In the genomic region with DNA sequence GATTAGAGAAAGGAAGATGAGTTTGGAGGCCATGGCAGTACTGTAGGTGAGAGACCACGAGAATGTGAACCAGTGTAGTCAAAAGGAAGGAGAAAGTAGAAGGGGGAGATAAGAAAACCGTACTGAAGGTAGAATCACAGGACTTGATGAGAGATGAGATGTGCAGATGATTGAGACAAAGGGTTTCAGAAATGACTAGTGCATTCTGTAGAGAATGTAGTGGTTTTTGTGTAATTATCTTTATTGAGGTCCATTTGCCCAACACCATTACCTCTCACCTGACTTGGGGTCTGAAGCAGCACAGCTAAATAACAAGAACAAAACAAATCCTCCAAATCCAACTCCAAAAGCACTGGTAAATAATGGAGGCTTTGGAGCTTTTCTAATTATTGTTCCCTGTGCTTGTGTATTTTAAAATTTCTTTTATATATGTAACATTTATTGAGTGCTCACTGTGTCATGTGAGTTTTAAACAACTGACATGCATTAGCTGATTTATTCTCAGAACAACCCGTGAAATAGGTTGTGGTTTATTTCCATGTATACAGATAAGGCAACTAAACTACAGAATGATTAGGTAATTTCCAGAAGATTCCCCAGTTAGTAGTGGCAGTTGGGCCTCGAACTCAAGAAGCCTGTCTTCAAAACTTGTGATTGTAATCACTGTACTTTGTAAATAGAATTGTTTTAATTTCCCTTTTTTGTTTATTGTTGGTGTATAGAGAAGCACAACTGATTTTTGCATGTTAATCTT, we compare ENCODE assay signal across 17 cellular contexts.
"Had no signal": no experiment of that assay in that cellular context is flagged by ENCODE, and none has a peak within 500 bp of the region (broad histone marks: within the 10 kb centered on the region; RNA-seq: fewer than 3 reads in every experiment).

No MANE protein-coding gene starts in this region.

- H3K27ac Mint-ChIP-seq: activated B cell treated with CpG ODN at 0.5 μM for 24 hours; activated naive CD4-positive, alpha-beta T cell treated with anti-CD3 and anti-CD28 coated beads, Interleukin-2, amount 50 U/mL, for 72 hours; natural killer cell had no signal

- H3K36me3 Mint-ChIP-seq: mesothelial cell of epicardium, natural killer cell had no signal

- H3K9me3 ChIP-seq: gastrocnemius medialis had no signal

- ATAC-seq: activated naive CD4-positive, alpha-beta T cell treated with anti-CD3 and anti-CD28 coated beads, Interleukin-2, amount 50 U/mL, for 72 hours; gastrocnemius medialis; natural killer cell had no signal

- H3K27ac ChIP-seq: coronary artery, esophagus muscularis mucosa, gastrocnemius medialis, left ventricle myocardium inferior, tibial nerve had no signal

- DNase-seq: activated B cell treated with CpG ODN at 0.5 μM for 24 hours; activated CD4-positive, alpha-beta T cell treated with anti-CD3 and anti-CD28 coated beads for 4 hours; amygdala; cerebellar nuclear complex; gastrocnemius medialis; hippocampal formation; left ventricle myocardium inferior; natural killer cell; retina; stimulated activated CD4-positive, alpha-beta T cell treated with anti-CD3 and anti-CD28 coated beads, Interleukin-4, amount 100 ng/mL, for 1 hour; stimulated activated naive CD4-positive, alpha-beta T cell treated with Interleukin-2 at 50 U/mL for 16 hours; T1000 had no signal

- H3K4me3 Mint-ChIP-seq: activated B cell treated with CpG ODN at 0.5 μM for 24 hours, mesothelial cell of epicardium, natural killer cell had no signal

- H3K9me3 Mint-ChIP-seq: natural killer cell had no signal

- H3K36me3 ChIP-seq: esophagus muscularis mucosa, gastrocnemius medialis, left ventricle myocardium inferior, tibial nerve had no signal

- H3K4me3 ChIP-seq: coronary artery, esophagus muscularis mucosa, gastrocnemius medialis, left ventricle myocardium inferior, tibial nerve had no signal

- H3K27me3 ChIP-seq: esophagus muscularis mucosa, gastrocnemius medialis, tibial nerve had no signal

- H3K27me3 Mint-ChIP-seq: activated B cell treated with CpG ODN at 0.5 μM for 24 hours had no signal

- H3K4me1 ChIP-seq: esophagus muscularis mucosa, gastrocnemius medialis, left ventricle myocardium inferior, tibial nerve had no signal

- H3K4me1 Mint-ChIP-seq: activated B cell treated with CpG ODN at 0.5 μM for 24 hours had no signal
